Comparison of ENCODE assay signal across 8 cellular contexts in the genomic region with DNA sequence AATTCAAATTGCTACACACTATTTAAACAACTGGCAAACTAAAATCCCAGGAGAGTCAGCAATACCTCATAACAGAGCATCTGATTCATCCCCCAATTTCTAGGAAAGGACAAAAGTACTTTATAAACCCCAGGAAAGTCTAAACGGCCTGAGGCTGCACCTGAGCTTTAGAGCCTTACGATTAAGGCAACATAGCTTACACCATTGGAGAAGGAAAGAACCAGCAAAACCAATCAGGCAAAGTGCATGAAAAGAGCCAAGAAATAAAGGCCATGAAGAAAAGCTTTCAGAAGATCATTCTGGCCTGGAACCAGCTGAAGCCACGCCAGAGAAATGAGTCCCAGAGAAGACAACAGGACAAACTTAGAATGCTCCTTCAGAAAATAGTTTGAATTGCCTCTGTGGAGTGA. TPM values are rescaled to one million over a fixed set of nuclear protein-coding genes. Genes with fewer than 3 reads are reported as not detected.
DNase-seq lines count a peak whose midpoint lies in the region; ATAC-seq and TF ChIP-seq lines count a peak whose summit lies in the region.

No MANE protein-coding gene starts in this region.

- WGBS in right cardiac atrium: 26% methylated on average over 3 of the region's 3 CpGs

- H3K4me1 ChIP-seq in right cardiac atrium (ENCODE audit: control insufficient read depth, insufficient read depth, low read length): peaks cover 8% of the 10 kb centered on the region

- H3K27me3 Mint-ChIP-seq in brain: no peaks in the 10 kb centered on the region

- peak overlapping the region; percentile 78 for H3K27ac ChIP-seq in right cardiac atrium (ENCODE audit: low read length)

- peaks cover 30% of the 10 kb centered on the region for H3K36me3 Mint-ChIP-seq in brain
- H3K36me3 Mint-ChIP-seq in stimulated activated effector memory CD8-positive, alpha-beta T cell treated with anti-CD3 and anti-CD28 coated beads, Interleukin-12 subunit alpha, Interleukin-12 subunit beta, amount 100 ng/mL, for 72 hours: peaks cover 23% of the 10 kb centered on the region

- in situ Hi-C loops in KBM-7 (cut with MboI; ENCODE audit: low pct_unique_long_range_greater_than_20kb, low sequenced_read_pairs): no loop called here
- in situ Hi-C loops in GM13977 (cut with MboI; ENCODE audit: low pct_unique_long_range_greater_than_20kb, low sequenced_read_pairs, unreplicated experiment): no loop called here

- H3K9me3 Mint-ChIP-seq in brain: no peaks in the 10 kb centered on the region
- no peaks in the 10 kb centered on the region for H3K9me3 Mint-ChIP-seq in stimulated activated effector memory CD8-positive, alpha-beta T cell treated with anti-CD3 and anti-CD28 coated beads, Interleukin-12 subunit alpha, Interleukin-12 subunit beta, amount 100 ng/mL, for 72 hours

- DNase-seq in KBM-7 (peak; percentile 51), right cardiac atrium (peak; percentile 78 to 93 (median 86)), activated gamma-delta T cell treated with Interleukin-2 at 50 U/mL for 16 hours (no peak), GM13977 (ENCODE audit: low spot score) (no peak), NCI-H187 treated with DMSO at 0.1 percent for 48 hours (lab: John Stamatoyannopoulos, UW) (no peak)
- no peak for DNase-seq in stimulated activated effector memory CD8-positive, alpha-beta T cell treated with anti-CD3 and anti-CD28 coated beads, Interleukin-12 subunit alpha, Interleukin-12 subunit beta, amount 100 ng/mL, for 72 hours (ENCODE audit: low spot score in 2 of 2)

- ATAC-seq in right cardiac atrium: peak; percentile 34 to 57
- ATAC-seq in stimulated activated effector memory CD8-positive, alpha-beta T cell treated with anti-CD3 and anti-CD28 coated beads, Interleukin-12 subunit alpha, Interleukin-12 subunit beta, amount 100 ng/mL, for 72 hours: no peak
- ATAC-seq in GM18498 (IDR thresholded peaks at IDR 0.05; ENCODE audit: unreplicated experiment): no peak

- peak overlapping the region; percentile 15 for H3K4me3 ChIP-seq in right cardiac atrium (ENCODE audit: low read length)

- intact Hi-C loops in right cardiac atrium (cut with DNase I): no loop called here

- H3K27ac Mint-ChIP-seq in brain: peak overlapping the region in 4 of 5 experiments; percentile 1 to 89 (median 66)
- peak overlapping the region; percentile 5 for H3K27ac Mint-ChIP-seq in stimulated activated effector memory CD8-positive, alpha-beta T cell treated with anti-CD3 and anti-CD28 coated beads, Interleukin-12 subunit alpha, Interleukin-12 subunit beta, amount 100 ng/mL, for 72 hours

- TF ChIP-seq CTCF in brain (conservative IDR thresholded peaks at IDR 0.05) (no peak), GM13977 (IDR thresholded peaks at IDR 0.05; ENCODE audit: extremely low read depth, insufficient read depth, missing control alignments) (no peak)

- H3K9me3 ChIP-seq in right cardiac atrium (ENCODE audit: control insufficient read depth, low read length): no peaks in the 10 kb centered on the region

- H3K4me1 Mint-ChIP-seq in brain: peaks cover 26% of the 10 kb centered on the region
- H3K4me1 Mint-ChIP-seq in stimulated activated effector memory CD8-positive, alpha-beta T cell treated with anti-CD3 and anti-CD28 coated beads, Interleukin-12 subunit alpha, Interleukin-12 subunit beta, amount 100 ng/mL, for 72 hours: peaks cover 16% of the 10 kb centered on the region

- H3K27me3 ChIP-seq in right cardiac atrium (ENCODE audit: control insufficient read depth, insufficient read depth): no peaks in the 10 kb centered on the region

- peak overlapping the region in 1 of 5 experiments; percentile 18 for H3K4me3 Mint-ChIP-seq in brain
- no peak overlapping the region for H3K4me3 Mint-ChIP-seq in stimulated activated effector memory CD8-positive, alpha-beta T cell treated with anti-CD3 and anti-CD28 coated beads, Interleukin-12 subunit alpha, Interleukin-12 subunit beta, amount 100 ng/mL, for 72 hours

RNA-seq across cellular contexts. Expression of a gene that starts 48.1 kb away (rescaled TPM):
- 23.4 TPM for polyA plus RNA-seq in brain (ENCODE audit: insufficient read depth, low read depth, low replicate concordance)
- total RNA-seq in right cardiac atrium: 10 to 100 TPM in 1 of 4 donors, 1 to 10 TPM in 3; 8.9 to 16.0 (median 9.6) TPM
- 4.5 TPM for polyA plus RNA-seq in right cardiac atrium

Comparison
In these comparisons a context has a peak if more than half of its experiments do, and no peak if none do; other contexts are left out.
1. DNase-seq: peak in KBM-7 (single experiment) and right cardiac atrium (3 of 3); none in stimulated activated effector memory CD8-positive, alpha-beta T cell treated with anti-CD3 and anti-CD28 coated beads, Interleukin-12 subunit alpha, Interleukin-12 subunit beta, amount 100 ng/mL, for 72 hours (0 of 2), activated gamma-delta T cell treated with Interleukin-2 at 50 U/mL for 16 hours (single experiment), GM13977 (single experiment) and NCI-H187 treated with DMSO at 0.1 percent for 48 hours (single experiment).
2. ATAC-seq: peak in right cardiac atrium (2 of 2); none in stimulated activated effector memory CD8-positive, alpha-beta T cell treated with anti-CD3 and anti-CD28 coated beads, Interleukin-12 subunit alpha, Interleukin-12 subunit beta, amount 100 ng/mL, for 72 hours (single experiment) and GM18498 (single experiment).